Comparison of ENCODE assay signal across 1 cellular context in the genomic region with DNA sequence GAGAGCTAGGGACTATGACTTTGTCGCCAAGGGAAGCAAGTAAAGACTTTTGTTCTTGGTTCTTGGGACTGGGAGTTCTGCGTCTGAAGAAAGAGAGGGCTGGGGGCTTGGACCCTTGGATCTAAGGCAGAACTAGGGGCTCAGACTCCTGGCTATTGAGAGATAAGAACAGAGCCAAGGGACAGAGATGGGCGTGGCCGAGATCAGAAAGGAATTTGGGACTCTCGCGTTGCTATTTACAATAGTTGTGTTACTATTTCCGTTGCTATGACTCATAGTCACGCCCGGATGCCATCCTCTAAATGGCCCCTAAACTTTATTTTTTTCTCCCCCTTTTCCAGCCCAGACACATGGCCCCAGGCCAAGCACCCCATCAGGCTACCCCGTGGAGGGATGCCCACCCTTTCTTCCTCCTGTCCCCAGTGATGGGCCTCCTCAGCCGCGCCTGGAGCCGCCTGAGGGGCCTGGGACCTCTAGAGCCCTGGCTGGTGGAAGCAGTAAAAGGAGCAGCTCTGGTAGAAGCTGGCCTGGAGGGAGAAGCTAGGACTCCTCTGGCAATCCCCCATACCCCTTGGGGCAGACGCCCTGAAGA.
A peak's percentile ranks its signal among the peaks of the same experiment; 100 is the strongest.
TF ChIP-seq lines count a peak whose summit lies in the region.

No MANE protein-coding gene starts in this region.

TF ChIP-seq in K562, 482 proteins besides CTCF, POLR2A, EP300 and RAD21 (continued from another document and continues in another):
- TF ChIP-seq, protein P1, sequence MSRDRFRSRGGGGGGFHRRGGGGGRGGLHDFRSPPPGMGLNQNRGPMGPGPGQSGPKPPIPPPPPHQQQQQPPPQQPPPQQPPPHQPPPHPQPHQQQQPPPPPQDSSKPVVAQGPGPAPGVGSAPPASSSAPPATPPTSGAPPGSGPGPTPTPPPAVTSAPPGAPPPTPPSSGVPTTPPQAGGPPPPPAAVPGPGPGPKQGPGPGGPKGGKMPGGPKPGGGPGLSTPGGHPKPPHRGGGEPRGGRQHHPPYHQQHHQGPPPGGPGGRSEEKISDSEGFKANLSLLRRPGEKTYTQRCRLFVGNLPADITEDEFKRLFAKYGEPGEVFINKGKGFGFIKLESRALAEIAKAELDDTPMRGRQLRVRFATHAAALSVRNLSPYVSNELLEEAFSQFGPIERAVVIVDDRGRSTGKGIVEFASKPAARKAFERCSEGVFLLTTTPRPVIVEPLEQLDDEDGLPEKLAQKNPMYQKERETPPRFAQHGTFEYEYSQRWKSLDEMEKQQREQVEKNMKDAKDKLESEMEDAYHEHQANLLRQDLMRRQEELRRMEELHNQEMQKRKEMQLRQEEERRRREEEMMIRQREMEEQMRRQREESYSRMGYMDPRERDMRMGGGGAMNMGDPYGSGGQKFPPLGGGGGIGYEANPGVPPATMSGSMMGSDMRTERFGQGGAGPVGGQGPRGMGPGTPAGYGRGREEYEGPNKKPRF (IDR thresholded peaks at IDR 0.05; ENCODE audit: low read depth, low read length), result no peak
- TF ChIP-seq CHD2 (IDR thresholded peaks at IDR 0.05; ENCODE audit: low read depth, low read length) (peak; percentile 87), CBX1 (IDR thresholded peaks at IDR 0.05; ENCODE audit: low read depth) (no peak), KDM5B (IDR thresholded peaks at IDR 0.05; ENCODE audit: insufficient replicate concordance, low read depth, low read length) (no peak), ZNF584 (CRISPR knock-in tag; IDR thresholded peaks at IDR 0.05; ENCODE audit: low read depth) (no peak; the same call in 1 of the 2 replicates), L3MBTL2 (IDR thresholded peaks at IDR 0.05) (no peak), BRCA1 (IDR thresholded peaks at IDR 0.05) (no peak), BRCA1 (CRISPR knock-in tag; IDR thresholded peaks at IDR 0.05) (no peak), GABPA (tag; conservative IDR thresholded peaks at IDR 0.05; ENCODE audit: low read depth) (0 out of 2 replicates have a peak, but pooled peaks have one; percentile 37), TAF9B (IDR thresholded peaks at IDR 0.05; ENCODE audit: partially characterized antibody) (no peak), LEF1 (IDR thresholded peaks at IDR 0.05) (no peak), KHSRP (IDR thresholded peaks at IDR 0.05) (no peak), MECOM (CRISPR knock-in tag; IDR thresholded peaks at IDR 0.05) (no peak), ZBTB8A (IDR thresholded peaks at IDR 0.05; ENCODE audit: partially characterized antibody) (no peak), GTF2F1 (IDR thresholded peaks at IDR 0.05; ENCODE audit: low read depth, low read length) (peak; percentile 57; the same call in 1 of the 2 replicates), HNRNPUL1 (IDR thresholded peaks at IDR 0.05; ENCODE audit: low read length) (no peak), ILF3 (IDR thresholded peaks at IDR 0.05; ENCODE audit: borderline replicate concordance) (0 out of 2 replicates have a peak, but pooled peaks have one; percentile 76), NCOA2 (IDR thresholded peaks at IDR 0.05; ENCODE audit: partially characterized antibody in 2 of 2) (no peak), GTF2A2 (tag; IDR thresholded peaks at IDR 0.05) (no peak), SMARCA4 (IDR thresholded peaks at IDR 0.05) (peak; percentile 69; the same call in 1 of the 2 replicates), NRF1 (conservative IDR thresholded peaks at IDR 0.05 in 1 of 2, IDR thresholded peaks at IDR 0.05 in 1 of 2) (0 out of 4 replicates have a peak, but pooled peaks of 1 of the 2 experiments have one; percentile 13), CHD4 (IDR thresholded peaks at IDR 0.05; ENCODE audit: insufficient read depth, insufficient replicate concordance, low read depth, low read length, poor library complexity, severe bottlenecking) (peak; percentile 75), MBD2 (IDR thresholded peaks at IDR 0.05; ENCODE audit: borderline replicate concordance, low read depth) (no peak), JUND (IDR thresholded peaks at IDR 0.05; ENCODE audit: borderline replicate concordance, low read depth, low read length) (peak; percentile 97), JUND (tag; IDR thresholded peaks at IDR 0.05; ENCODE audit: borderline replicate concordance, low read depth, low read length) (peak; percentile 90; the same call in 2 of the 3 replicates), ZNF699 (CRISPR knock-in tag; IDR thresholded peaks at IDR 0.05; ENCODE audit: insufficient replicate concordance) (no peak), FOXA1 (IDR thresholded peaks at IDR 0.05; ENCODE audit: borderline replicate concordance) (no peak), RBM34 (IDR thresholded peaks at IDR 0.05; ENCODE audit: borderline replicate concordance, insufficient read depth, low read length) (no peak), BHLHE40 (IDR thresholded peaks at IDR 0.05; ENCODE audit: low read length) (peak; percentile 78), KAT2B (IDR thresholded peaks at IDR 0.05; ENCODE audit: low read depth, low read length) (no peak), EGR1 (conservative IDR thresholded peaks at IDR 0.05) (no peak), RFX1 (IDR thresholded peaks at IDR 0.05) (peak; percentile 86), ZNF253 (CRISPR knock-in tag; conservative IDR thresholded peaks at IDR 0.05) (no peak), ETV1 (tag; conservative IDR thresholded peaks at IDR 0.05; ENCODE audit: low read depth) (peak; percentile 68), CBFB (CRISPR knock-in tag; IDR thresholded peaks at IDR 0.05) (no peak), HNRNPLL (IDR thresholded peaks at IDR 0.05; ENCODE audit: low read depth, low read length, poor library complexity, severe bottlenecking) (no peak)
- TF ChIP-seq, protein P2, sequence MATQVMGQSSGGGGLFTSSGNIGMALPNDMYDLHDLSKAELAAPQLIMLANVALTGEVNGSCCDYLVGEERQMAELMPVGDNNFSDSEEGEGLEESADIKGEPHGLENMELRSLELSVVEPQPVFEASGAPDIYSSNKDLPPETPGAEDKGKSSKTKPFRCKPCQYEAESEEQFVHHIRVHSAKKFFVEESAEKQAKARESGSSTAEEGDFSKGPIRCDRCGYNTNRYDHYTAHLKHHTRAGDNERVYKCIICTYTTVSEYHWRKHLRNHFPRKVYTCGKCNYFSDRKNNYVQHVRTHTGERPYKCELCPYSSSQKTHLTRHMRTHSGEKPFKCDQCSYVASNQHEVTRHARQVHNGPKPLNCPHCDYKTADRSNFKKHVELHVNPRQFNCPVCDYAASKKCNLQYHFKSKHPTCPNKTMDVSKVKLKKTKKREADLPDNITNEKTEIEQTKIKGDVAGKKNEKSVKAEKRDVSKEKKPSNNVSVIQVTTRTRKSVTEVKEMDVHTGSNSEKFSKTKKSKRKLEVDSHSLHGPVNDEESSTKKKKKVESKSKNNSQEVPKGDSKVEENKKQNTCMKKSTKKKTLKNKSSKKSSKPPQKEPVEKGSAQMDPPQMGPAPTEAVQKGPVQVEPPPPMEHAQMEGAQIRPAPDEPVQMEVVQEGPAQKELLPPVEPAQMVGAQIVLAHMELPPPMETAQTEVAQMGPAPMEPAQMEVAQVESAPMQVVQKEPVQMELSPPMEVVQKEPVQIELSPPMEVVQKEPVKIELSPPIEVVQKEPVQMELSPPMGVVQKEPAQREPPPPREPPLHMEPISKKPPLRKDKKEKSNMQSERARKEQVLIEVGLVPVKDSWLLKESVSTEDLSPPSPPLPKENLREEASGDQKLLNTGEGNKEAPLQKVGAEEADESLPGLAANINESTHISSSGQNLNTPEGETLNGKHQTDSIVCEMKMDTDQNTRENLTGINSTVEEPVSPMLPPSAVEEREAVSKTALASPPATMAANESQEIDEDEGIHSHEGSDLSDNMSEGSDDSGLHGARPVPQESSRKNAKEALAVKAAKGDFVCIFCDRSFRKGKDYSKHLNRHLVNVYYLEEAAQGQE (CRISPR knock-in tag; IDR thresholded peaks at IDR 0.05; ENCODE audit: low read depth), result no peak
- TF ChIP-seq, protein P3, sequence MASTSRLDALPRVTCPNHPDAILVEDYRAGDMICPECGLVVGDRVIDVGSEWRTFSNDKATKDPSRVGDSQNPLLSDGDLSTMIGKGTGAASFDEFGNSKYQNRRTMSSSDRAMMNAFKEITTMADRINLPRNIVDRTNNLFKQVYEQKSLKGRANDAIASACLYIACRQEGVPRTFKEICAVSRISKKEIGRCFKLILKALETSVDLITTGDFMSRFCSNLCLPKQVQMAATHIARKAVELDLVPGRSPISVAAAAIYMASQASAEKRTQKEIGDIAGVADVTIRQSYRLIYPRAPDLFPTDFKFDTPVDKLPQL (IDR thresholded peaks at IDR 0.05; ENCODE audit: extremely low read depth, insufficient read length), result peak; percentile 16
- TF ChIP-seq, protein P4, sequence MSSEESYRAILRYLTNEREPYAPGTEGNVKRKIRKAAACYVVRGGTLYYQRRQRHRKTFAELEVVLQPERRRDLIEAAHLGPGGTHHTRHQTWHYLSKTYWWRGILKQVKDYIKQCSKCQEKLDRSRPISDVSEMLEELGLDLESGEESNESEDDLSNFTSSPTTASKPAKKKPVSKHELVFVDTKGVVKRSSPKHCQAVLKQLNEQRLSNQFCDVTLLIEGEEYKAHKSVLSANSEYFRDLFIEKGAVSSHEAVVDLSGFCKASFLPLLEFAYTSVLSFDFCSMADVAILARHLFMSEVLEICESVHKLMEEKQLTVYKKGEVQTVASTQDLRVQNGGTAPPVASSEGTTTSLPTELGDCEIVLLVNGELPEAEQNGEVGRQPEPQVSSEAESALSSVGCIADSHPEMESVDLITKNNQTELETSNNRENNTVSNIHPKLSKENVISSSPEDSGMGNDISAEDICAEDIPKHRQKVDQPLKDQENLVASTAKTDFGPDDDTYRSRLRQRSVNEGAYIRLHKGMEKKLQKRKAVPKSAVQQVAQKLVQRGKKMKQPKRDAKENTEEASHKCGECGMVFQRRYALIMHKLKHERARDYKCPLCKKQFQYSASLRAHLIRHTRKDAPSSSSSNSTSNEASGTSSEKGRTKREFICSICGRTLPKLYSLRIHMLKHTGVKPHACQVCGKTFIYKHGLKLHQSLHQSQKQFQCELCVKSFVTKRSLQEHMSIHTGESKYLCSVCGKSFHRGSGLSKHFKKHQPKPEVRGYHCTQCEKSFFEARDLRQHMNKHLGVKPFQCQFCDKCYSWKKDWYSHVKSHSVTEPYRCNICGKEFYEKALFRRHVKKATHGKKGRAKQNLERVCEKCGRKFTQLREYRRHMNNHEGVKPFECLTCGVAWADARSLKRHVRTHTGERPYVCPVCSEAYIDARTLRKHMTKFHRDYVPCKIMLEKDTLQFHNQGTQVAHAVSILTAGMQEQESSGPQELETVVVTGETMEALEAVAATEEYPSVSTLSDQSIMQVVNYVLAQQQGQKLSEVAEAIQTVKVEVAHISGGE (CRISPR knock-in tag; IDR thresholded peaks at IDR 0.05), result peak in 1 of 3 experiments; percentile 40; a peak in 1 of 6 replicates
- TF ChIP-seq, protein P5, sequence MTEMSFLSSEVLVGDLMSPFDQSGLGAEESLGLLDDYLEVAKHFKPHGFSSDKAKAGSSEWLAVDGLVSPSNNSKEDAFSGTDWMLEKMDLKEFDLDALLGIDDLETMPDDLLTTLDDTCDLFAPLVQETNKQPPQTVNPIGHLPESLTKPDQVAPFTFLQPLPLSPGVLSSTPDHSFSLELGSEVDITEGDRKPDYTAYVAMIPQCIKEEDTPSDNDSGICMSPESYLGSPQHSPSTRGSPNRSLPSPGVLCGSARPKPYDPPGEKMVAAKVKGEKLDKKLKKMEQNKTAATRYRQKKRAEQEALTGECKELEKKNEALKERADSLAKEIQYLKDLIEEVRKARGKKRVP (CRISPR knock-in tag; IDR thresholded peaks at IDR 0.05), result no peak; the same call in 1 of the 2 replicates
- TF ChIP-seq, protein P6, sequence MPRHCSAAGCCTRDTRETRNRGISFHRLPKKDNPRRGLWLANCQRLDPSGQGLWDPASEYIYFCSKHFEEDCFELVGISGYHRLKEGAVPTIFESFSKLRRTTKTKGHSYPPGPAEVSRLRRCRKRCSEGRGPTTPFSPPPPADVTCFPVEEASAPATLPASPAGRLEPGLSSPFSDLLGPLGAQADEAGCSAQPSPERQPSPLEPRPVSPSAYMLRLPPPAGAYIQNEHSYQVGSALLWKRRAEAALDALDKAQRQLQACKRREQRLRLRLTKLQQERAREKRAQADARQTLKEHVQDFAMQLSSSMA (CRISPR knock-in tag; IDR thresholded peaks at IDR 0.05), result no peak; the same call in 1 of the 2 replicates
- TF ChIP-seq, protein P7, sequence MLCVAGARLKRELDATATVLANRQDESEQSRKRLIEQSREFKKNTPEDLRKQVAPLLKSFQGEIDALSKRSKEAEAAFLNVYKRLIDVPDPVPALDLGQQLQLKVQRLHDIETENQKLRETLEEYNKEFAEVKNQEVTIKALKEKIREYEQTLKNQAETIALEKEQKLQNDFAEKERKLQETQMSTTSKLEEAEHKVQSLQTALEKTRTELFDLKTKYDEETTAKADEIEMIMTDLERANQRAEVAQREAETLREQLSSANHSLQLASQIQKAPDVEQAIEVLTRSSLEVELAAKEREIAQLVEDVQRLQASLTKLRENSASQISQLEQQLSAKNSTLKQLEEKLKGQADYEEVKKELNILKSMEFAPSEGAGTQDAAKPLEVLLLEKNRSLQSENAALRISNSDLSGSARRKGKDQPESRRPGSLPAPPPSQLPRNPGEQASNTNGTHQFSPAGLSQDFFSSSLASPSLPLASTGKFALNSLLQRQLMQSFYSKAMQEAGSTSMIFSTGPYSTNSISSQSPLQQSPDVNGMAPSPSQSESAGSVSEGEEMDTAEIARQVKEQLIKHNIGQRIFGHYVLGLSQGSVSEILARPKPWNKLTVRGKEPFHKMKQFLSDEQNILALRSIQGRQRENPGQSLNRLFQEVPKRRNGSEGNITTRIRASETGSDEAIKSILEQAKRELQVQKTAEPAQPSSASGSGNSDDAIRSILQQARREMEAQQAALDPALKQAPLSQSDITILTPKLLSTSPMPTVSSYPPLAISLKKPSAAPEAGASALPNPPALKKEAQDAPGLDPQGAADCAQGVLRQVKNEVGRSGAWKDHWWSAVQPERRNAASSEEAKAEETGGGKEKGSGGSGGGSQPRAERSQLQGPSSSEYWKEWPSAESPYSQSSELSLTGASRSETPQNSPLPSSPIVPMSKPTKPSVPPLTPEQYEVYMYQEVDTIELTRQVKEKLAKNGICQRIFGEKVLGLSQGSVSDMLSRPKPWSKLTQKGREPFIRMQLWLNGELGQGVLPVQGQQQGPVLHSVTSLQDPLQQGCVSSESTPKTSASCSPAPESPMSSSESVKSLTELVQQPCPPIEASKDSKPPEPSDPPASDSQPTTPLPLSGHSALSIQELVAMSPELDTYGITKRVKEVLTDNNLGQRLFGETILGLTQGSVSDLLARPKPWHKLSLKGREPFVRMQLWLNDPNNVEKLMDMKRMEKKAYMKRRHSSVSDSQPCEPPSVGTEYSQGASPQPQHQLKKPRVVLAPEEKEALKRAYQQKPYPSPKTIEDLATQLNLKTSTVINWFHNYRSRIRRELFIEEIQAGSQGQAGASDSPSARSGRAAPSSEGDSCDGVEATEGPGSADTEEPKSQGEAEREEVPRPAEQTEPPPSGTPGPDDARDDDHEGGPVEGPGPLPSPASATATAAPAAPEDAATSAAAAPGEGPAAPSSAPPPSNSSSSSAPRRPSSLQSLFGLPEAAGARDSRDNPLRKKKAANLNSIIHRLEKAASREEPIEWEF (CRISPR knock-in tag; IDR thresholded peaks at IDR 0.05), result no peak
